In the genomic region with DNA sequence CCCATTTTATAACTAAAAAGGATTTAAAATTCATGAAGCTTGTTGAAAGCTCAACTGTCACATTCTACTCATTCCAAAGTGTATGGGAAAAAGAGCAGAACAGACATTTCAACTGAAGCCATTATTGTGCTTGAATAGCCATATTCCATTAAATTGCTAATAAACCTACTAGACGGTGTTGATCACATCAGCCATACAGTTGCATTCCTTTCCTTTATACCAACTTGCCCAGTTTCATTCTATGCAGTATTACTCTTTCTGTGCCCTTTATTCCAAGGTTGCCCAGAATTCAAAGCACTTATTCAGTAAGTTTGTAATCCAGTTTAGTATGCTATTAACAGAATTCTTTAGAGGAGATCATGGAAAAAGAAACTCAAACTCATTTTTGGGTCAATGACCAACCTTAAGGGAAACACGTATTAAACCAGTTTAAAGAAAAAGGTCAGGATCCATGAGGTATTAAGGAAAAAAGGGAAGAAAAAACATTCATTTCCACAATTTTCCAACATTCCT, we compare ENCODE assay signal across 19 cellular contexts.
"Had no signal": no experiment of that assay in that cellular context is flagged by ENCODE, and none has a peak within 500 bp of the region (broad histone marks: within the 10 kb centered on the region; RNA-seq: fewer than 3 reads in every experiment).

No MANE protein-coding gene starts in this region.

- H3K4me3 ChIP-seq: adrenal gland, lower lobe of right lung, right atrium auricular region, thyroid gland had no signal

- H3K4me1 Mint-ChIP-seq: natural killer cell had no signal

- H3K27ac ChIP-seq: adrenal gland, lower lobe of right lung, thyroid gland had no signal

- H3K9me3 Mint-ChIP-seq: activated naive CD4-positive, alpha-beta T cell treated with anti-CD3 and anti-CD28 coated beads, Interleukin-2, amount 50 U/mL, for 72 hours; T-helper 1 cell treated with Interleukin-12 subunit alpha and Interleukin-12 subunit beta and Interleukin-4 antibody, amounts not matched to agents 30 μg/mL and 1 μg/mL, for 36 hours had no signal

- H3K4me1 ChIP-seq: lower lobe of right lung had no signal

- H3K36me3 ChIP-seq: adrenal gland, lower lobe of right lung, right atrium auricular region, thyroid gland had no signal

- ATAC-seq: activated CD4-positive, CD25-positive, alpha-beta regulatory T cell treated with anti-CD3 and anti-CD28 coated beads, Interleukin-2, amount 50 U/mL, for 24 hours; activated naive CD4-positive, alpha-beta T cell treated with anti-CD3 and anti-CD28 coated beads, Interleukin-2, amount 50 U/mL, for 72 hours; lower lobe of right lung; natural killer cell had no signal

- H3K27me3 ChIP-seq: adrenal gland, right atrium auricular region, thyroid gland had no signal

- H3K27ac Mint-ChIP-seq: activated naive CD4-positive, alpha-beta T cell treated with anti-CD3 and anti-CD28 coated beads, Interleukin-2, amount 50 U/mL, for 72 hours; natural killer cell; T-helper 1 cell treated with Interleukin-12 subunit alpha and Interleukin-12 subunit beta and Interleukin-4 antibody, amounts not matched to agents 30 μg/mL and 1 μg/mL, for 36 hours had no signal

- H3K4me3 Mint-ChIP-seq: natural killer cell; T-helper 1 cell treated with Interleukin-12 subunit alpha and Interleukin-12 subunit beta and Interleukin-4 antibody, amounts not matched to agents 30 μg/mL and 1 μg/mL, for 36 hours had no signal

- H3K9me3 ChIP-seq: adrenal gland, lower lobe of right lung, right atrium auricular region, thyroid gland had no signal

- H3K36me3 Mint-ChIP-seq: activated naive CD4-positive, alpha-beta T cell treated with anti-CD3 and anti-CD28 coated beads, Interleukin-2, amount 50 U/mL, for 72 hours; natural killer cell had no signal

- DNase-seq: activated CD4-positive, alpha-beta T cell treated with anti-CD3 and anti-CD28 coated beads, Interleukin-2, amount 50 U/mL, for 1 hour; activated CD8-positive, alpha-beta memory T cell treated with anti-CD3 and anti-CD28 coated beads, Interleukin-2, amount 50 U/mL, for 48 hours; activated gamma-delta T cell treated with Interleukin-2 at 50 U/mL for 16 hours; adrenal gland; erythroblast; foreskin melanocyte; glutamatergic neuron; kidney glomerular epithelial cell; lower lobe of right lung; natural killer cell; occipital lobe; stimulated activated CD4-positive, alpha-beta T cell treated with anti-CD3 and anti-CD28 coated beads, Interleukin-12 subunit alpha, Interleukin-12 subunit beta, amount 100 ng/mL, for 4 hours; stimulated activated CD4-positive, alpha-beta T cell treated with anti-CD3 and anti-CD28 coated beads, Interleukin-1b, Interleukin-23, amount 100 ng/mL, for 48 hours; stimulated activated naive CD4-positive, alpha-beta T cell treated with Interleukin-2 at 50 U/mL for 16 hours; thyroid gland had no signal
